21 cellular contexts compared by ENCODE assay signal in the genomic region with DNA sequence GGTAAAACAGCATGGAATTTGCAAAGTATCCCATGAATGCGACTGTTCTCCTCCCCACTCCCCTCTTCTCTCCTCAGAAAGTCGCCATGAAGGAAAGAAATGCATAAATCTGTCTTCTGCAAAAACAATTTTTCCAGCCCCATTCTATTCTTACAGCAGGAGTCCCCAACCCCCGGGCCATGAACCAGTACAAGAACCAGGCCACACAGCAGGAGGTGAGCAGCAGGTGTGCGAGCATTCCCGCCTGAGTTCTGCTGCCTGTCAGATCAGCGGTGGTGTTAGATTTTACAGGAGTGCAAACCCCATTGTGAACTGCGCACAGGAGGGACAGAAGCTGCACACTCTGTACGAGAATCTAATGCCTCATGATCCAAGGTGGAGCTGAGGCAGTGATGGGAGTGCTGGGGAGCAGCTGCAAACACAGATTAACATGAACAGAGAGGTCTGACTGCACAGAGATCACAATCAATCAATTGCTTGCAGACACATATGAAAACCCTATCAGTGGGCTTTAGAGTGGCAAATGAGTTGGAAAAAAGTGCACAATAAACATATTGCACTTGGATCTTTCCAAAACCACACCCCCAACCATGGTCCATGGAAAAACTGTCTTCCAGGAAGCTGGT.
"Had no signal": no experiment of that assay in that cellular context is flagged by ENCODE, and none has a peak within 500 bp of the region (broad histone marks: within the 10 kb centered on the region; RNA-seq: fewer than 3 reads in every experiment).

No MANE protein-coding gene starts in this region.

- H3K36me3 Mint-ChIP-seq: stimulated activated effector memory CD8-positive, alpha-beta T cell treated with anti-CD3 and anti-CD28 coated beads, Interleukin-12 subunit alpha, Interleukin-12 subunit beta, amount 100 ng/mL, for 72 hours; type B pancreatic cell had no signal

- H3K4me1 ChIP-seq: esophagus muscularis mucosa, gastrocnemius medialis, heart right ventricle, right atrium auricular region, suprapubic skin, thyroid gland, uterus had no signal

- H3K4me3 Mint-ChIP-seq: dendritic cell treated with granulocyte-macrophage colony-stimulating factor and Interleukin-4, amounts not matched to agents 40 ng/mL and 50 ng/mL, for 4 days; effector memory CD8-positive, alpha-beta T cell; naive thymus-derived CD4-positive, alpha-beta T cell; nephron progenitor cell; stimulated activated effector memory CD8-positive, alpha-beta T cell treated with anti-CD3 and anti-CD28 coated beads, Interleukin-12 subunit alpha, Interleukin-12 subunit beta, amount 100 ng/mL, for 72 hours; type B pancreatic cell had no signal

- DNase-seq: effector memory CD8-positive, alpha-beta T cell; gastrocnemius medialis; heart right ventricle; hypothalamus; kidney glomerular epithelial cell; naive thymus-derived CD4-positive, alpha-beta T cell; nephron progenitor cell; small intestine; stimulated activated CD4-positive, alpha-beta T cell treated with anti-CD3 and anti-CD28 coated beads, Interleukin-4, amount 100 ng/mL, for 1 hour; stimulated activated CD8-positive, alpha-beta memory T cell treated with anti-CD3 and anti-CD28 coated beads, Interleukin-4, amount 100 ng/mL, for 48 hours; stimulated activated naive CD8-positive, alpha-beta T cell treated with anti-CD3 and anti-CD28 coated beads, Interleukin-15, Interleukin-2, amounts not matched to agents 100 U/mL and 50 U/mL, for 24 hours; thyroid gland; uterus had no signal

- H3K27ac Mint-ChIP-seq: dendritic cell treated with granulocyte-macrophage colony-stimulating factor and Interleukin-4, amounts not matched to agents 40 ng/mL and 50 ng/mL, for 4 days; effector memory CD8-positive, alpha-beta T cell; naive thymus-derived CD4-positive, alpha-beta T cell; nephron progenitor cell; stimulated activated effector memory CD8-positive, alpha-beta T cell treated with anti-CD3 and anti-CD28 coated beads, Interleukin-12 subunit alpha, Interleukin-12 subunit beta, amount 100 ng/mL, for 72 hours; type B pancreatic cell had no signal

- H3K9me3 ChIP-seq: esophagus muscularis mucosa, gastrocnemius medialis, neutrophil, right atrium auricular region, suprapubic skin, thyroid gland, uterus had no signal

- H3K9me3 Mint-ChIP-seq: type B pancreatic cell had no signal

- ATAC-seq: effector memory CD8-positive, alpha-beta T cell; gastrocnemius medialis; heart right ventricle; naive thymus-derived CD4-positive, alpha-beta T cell; stimulated activated effector memory CD8-positive, alpha-beta T cell treated with anti-CD3 and anti-CD28 coated beads, Interleukin-12 subunit alpha, Interleukin-12 subunit beta, amount 100 ng/mL, for 72 hours; stimulated activated naive CD8-positive, alpha-beta T cell treated with anti-CD3 and anti-CD28 coated beads, Interleukin-15, Interleukin-2, amounts not matched to agents 100 U/mL and 50 U/mL, for 24 hours had no signal

- H3K27ac ChIP-seq: epithelial cell of prostate, esophagus muscularis mucosa, gastrocnemius medialis, heart right ventricle, neutrophil, right atrium auricular region, suprapubic skin, thyroid gland, uterus had no signal

- H3K4me3 ChIP-seq: esophagus muscularis mucosa, gastrocnemius medialis, heart right ventricle, right atrium auricular region, suprapubic skin, thyroid gland, uterus had no signal

- H3K4me1 Mint-ChIP-seq: naive thymus-derived CD4-positive, alpha-beta T cell; nephron progenitor cell had no signal

- H3K36me3 ChIP-seq: esophagus muscularis mucosa, gastrocnemius medialis, heart right ventricle, neutrophil, right atrium auricular region, suprapubic skin, thyroid gland, uterus had no signal

- H3K27me3 ChIP-seq: neutrophil, right atrium auricular region, thyroid gland, uterus had no signal

- H3K27me3 Mint-ChIP-seq: dendritic cell treated with granulocyte-macrophage colony-stimulating factor and Interleukin-4, amounts not matched to agents 40 ng/mL and 50 ng/mL, for 4 days had no signal
